1 cellular context compared by ENCODE assay signal in the genomic region with DNA sequence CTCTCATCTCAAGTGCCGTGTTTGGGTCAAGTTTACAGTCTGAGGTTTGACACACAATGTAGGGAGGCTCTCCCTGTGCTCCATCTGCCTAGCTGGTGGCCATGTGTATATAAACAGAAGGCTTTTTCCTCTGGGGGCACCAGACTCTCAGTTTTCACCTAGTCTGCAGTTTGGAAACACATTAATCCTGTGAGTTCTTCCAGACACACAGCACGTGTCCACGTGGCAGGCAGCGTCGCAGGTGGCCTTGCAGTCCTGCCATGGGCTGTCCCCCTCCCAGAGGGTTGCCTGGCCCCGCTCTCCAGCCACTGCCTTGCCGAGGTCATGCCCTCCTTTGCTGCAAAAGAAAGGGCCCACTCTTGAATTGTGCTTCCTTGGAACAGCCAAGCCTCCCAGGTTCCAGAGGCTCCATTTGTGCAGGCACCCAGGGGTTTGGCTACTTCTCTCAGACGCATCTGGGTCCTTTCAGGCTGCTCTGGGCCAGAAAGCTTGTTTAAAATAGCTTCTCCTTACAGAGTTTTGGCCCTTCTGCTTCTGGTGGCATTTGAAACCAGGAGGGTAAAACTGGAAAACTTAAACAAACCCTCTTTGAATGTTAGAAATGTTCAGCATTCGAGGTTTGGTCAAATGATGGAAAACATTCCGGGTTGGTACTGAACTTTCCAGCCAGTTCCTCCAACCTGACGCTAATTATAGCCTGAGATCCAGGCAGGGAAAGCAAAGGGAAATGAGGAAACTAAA.
TF ChIP-seq lines count a peak whose summit lies in the region.

No MANE protein-coding gene starts in this region.

TF ChIP-seq in K562, 482 proteins besides CTCF, POLR2A, EP300 and RAD21 (continued from another document and continues in another):
- TF ChIP-seq, protein P1, sequence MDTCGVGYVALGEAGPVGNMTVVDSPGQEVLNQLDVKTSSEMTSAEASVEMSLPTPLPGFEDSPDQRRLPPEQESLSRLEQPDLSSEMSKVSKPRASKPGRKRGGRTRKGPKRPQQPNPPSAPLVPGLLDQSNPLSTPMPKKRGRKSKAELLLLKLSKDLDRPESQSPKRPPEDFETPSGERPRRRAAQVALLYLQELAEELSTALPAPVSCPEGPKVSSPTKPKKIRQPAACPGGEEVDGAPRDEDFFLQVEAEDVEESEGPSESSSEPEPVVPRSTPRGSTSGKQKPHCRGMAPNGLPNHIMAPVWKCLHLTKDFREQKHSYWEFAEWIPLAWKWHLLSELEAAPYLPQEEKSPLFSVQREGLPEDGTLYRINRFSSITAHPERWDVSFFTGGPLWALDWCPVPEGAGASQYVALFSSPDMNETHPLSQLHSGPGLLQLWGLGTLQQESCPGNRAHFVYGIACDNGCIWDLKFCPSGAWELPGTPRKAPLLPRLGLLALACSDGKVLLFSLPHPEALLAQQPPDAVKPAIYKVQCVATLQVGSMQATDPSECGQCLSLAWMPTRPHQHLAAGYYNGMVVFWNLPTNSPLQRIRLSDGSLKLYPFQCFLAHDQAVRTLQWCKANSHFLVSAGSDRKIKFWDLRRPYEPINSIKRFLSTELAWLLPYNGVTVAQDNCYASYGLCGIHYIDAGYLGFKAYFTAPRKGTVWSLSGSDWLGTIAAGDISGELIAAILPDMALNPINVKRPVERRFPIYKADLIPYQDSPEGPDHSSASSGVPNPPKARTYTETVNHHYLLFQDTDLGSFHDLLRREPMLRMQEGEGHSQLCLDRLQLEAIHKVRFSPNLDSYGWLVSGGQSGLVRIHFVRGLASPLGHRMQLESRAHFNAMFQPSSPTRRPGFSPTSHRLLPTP (IDR thresholded peaks at IDR 0.05; ENCODE audit: borderline replicate concordance, extremely low read depth, insufficient read length): no peak
- TF ChIP-seq DPF2 (IDR thresholded peaks at IDR 0.05) (no peak), NR2C2 (CRISPR knock-in tag; IDR thresholded peaks at IDR 0.05) (no peak), NR2C2 (tag; IDR thresholded peaks at IDR 0.05) (no peak), BHLHE40 (IDR thresholded peaks at IDR 0.05; ENCODE audit: low read length) (peak; percentile 69; the same call in 1 of the 2 replicates), MEIS2 (IDR thresholded peaks at IDR 0.05; ENCODE audit: partially characterized antibody) (peak; percentile 29), MTA1 (IDR thresholded peaks at IDR 0.05; ENCODE audit: borderline replicate concordance) (no peak), TCFL5 (CRISPR knock-in tag; conservative IDR thresholded peaks at IDR 0.05) (no peak), JUND (IDR thresholded peaks at IDR 0.05; ENCODE audit: borderline replicate concordance, low read depth, low read length) (no peak), JUND (tag; IDR thresholded peaks at IDR 0.05; ENCODE audit: borderline replicate concordance, low read depth, low read length) (no peak), L3MBTL2 (IDR thresholded peaks at IDR 0.05) (peak; percentile 81), PCBP2 (IDR thresholded peaks at IDR 0.05; ENCODE audit: low read depth, low read length, poor library complexity, severe bottlenecking) (no peak), ZNF586 (CRISPR knock-in tag; conservative IDR thresholded peaks at IDR 0.05) (no peak), SMAD4 (CRISPR knock-in tag; conservative IDR thresholded peaks at IDR 0.05) (peak; percentile 79; the same call in 1 of the 2 replicates), ZNF707 (CRISPR knock-in tag; conservative IDR thresholded peaks at IDR 0.05) (no peak), RB1 (IDR thresholded peaks at IDR 0.05; ENCODE audit: low read depth) (no peak), RBBP5 (IDR thresholded peaks at IDR 0.05; ENCODE audit: borderline replicate concordance, insufficient read depth, low read length, poor library complexity, severe bottlenecking) (no peak), PCBP1 (IDR thresholded peaks at IDR 0.05; ENCODE audit: low read depth, low read length, poor library complexity, severe bottlenecking) (no peak), ZNF274 (IDR thresholded peaks at IDR 0.05; ENCODE audit: borderline replicate concordance, low read depth, low read length) (no peak), SRSF9 (IDR thresholded peaks at IDR 0.05; ENCODE audit: borderline replicate concordance, low read depth, low read length) (no peak), ZNF140 (CRISPR knock-in tag; IDR thresholded peaks at IDR 0.05) (no peak), ZNF785 (CRISPR knock-in tag; IDR thresholded peaks at IDR 0.05) (no peak), DDX20 (tag; IDR thresholded peaks at IDR 0.05; ENCODE audit: low read depth) (no peak), TEAD1 (CRISPR knock-in tag; IDR thresholded peaks at IDR 0.05) (no peak), BMI1 (IDR thresholded peaks at IDR 0.05; ENCODE audit: low read length) (no peak), GABPA (tag; conservative IDR thresholded peaks at IDR 0.05; ENCODE audit: low read depth) (no peak), HIVEP1 (CRISPR knock-in tag; IDR thresholded peaks at IDR 0.05) (0 out of 2 replicates have a peak, but pooled peaks have one; percentile 31), ZNF79 (CRISPR knock-in tag; IDR thresholded peaks at IDR 0.05; ENCODE audit: low read depth) (no peak), ZNF23 (CRISPR knock-in tag; IDR thresholded peaks at IDR 0.05) (no peak), MECOM (CRISPR knock-in tag; IDR thresholded peaks at IDR 0.05) (no peak), ZC3H4 (CRISPR knock-in tag; IDR thresholded peaks at IDR 0.05; ENCODE audit: borderline replicate concordance) (no peak), CBFA2T3 (IDR thresholded peaks at IDR 0.05) (no peak), ZNF217 (CRISPR knock-in tag; IDR thresholded peaks at IDR 0.05) (no peak), NFIC (IDR thresholded peaks at IDR 0.05) (no peak), KDM5B (IDR thresholded peaks at IDR 0.05; ENCODE audit: insufficient replicate concordance, low read depth, low read length) (no peak), BRD9 (IDR thresholded peaks at IDR 0.05; ENCODE audit: low read depth, partially characterized antibody) (no peak), SUPT5H (IDR thresholded peaks at IDR 0.05) (no peak), NONO (IDR thresholded peaks at IDR 0.05; ENCODE audit: low read depth in 2 of 2, low read length in 1 of 2) (no peak), MYC (IDR thresholded peaks at IDR 0.05; ENCODE audit: low read depth, low read length) (0 out of 2 replicates have a peak, but pooled peaks have one; percentile 37), MYC (CRISPR knock-in tag; IDR thresholded peaks at IDR 0.05; ENCODE audit: borderline replicate concordance, low read depth) (no peak), RFX7 (CRISPR knock-in tag; IDR thresholded peaks at IDR 0.05) (no peak), SIN3B (IDR thresholded peaks at IDR 0.05; ENCODE audit: low read depth) (no peak), ZNF347 (CRISPR knock-in tag; IDR thresholded peaks at IDR 0.05; ENCODE audit: low read depth) (no peak)
- TF ChIP-seq, protein P2, sequence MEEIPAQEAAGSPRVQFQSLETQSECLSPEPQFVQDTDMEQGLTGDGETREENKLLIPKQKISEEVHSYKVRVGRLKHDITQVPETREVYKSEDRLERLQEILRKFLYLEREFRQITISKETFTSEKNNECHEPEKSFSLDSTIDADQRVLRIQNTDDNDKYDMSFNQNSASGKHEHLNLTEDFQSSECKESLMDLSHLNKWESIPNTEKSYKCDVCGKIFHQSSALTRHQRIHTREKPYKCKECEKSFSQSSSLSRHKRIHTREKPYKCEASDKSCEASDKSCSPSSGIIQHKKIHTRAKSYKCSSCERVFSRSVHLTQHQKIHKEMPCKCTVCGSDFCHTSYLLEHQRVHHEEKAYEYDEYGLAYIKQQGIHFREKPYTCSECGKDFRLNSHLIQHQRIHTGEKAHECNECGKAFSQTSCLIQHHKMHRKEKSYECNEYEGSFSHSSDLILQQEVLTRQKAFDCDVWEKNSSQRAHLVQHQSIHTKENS (CRISPR knock-in tag; IDR thresholded peaks at IDR 0.05): no peak
- TF ChIP-seq, protein P3, sequence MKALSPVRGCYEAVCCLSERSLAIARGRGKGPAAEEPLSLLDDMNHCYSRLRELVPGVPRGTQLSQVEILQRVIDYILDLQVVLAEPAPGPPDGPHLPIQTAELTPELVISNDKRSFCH (CRISPR knock-in tag; IDR thresholded peaks at IDR 0.05): no peak
- TF ChIP-seq, protein P3 (tag; IDR thresholded peaks at IDR 0.05): peak; percentile 66; the same call in 1 of the 2 replicates
- TF ChIP-seq, protein P4, sequence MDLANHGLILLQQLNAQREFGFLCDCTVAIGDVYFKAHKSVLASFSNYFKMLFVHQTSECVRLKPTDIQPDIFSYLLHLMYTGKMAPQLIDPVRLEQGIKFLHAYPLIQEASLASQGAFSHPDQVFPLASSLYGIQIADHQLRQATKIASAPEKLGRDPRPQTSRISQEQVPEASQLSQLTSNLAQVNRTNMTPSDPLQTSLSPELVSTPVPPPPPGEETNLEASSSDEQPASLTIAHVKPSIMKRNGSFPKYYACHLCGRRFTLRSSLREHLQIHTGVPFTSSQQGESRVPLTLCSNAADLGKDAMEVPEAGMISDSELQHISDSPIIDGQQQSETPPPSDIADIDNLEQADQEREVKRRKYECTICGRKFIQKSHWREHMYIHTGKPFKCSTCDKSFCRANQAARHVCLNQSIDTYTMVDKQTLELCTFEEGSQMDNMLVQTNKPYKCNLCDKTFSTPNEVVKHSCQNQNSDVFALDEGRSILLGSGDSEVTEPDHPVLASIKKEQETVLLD (IDR thresholded peaks at IDR 0.05): no peak
- TF ChIP-seq, protein P5, sequence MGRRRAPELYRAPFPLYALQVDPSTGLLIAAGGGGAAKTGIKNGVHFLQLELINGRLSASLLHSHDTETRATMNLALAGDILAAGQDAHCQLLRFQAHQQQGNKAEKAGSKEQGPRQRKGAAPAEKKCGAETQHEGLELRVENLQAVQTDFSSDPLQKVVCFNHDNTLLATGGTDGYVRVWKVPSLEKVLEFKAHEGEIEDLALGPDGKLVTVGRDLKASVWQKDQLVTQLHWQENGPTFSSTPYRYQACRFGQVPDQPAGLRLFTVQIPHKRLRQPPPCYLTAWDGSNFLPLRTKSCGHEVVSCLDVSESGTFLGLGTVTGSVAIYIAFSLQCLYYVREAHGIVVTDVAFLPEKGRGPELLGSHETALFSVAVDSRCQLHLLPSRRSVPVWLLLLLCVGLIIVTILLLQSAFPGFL (CRISPR knock-in tag; IDR thresholded peaks at IDR 0.05): no peak
- TF ChIP-seq, protein P6, sequence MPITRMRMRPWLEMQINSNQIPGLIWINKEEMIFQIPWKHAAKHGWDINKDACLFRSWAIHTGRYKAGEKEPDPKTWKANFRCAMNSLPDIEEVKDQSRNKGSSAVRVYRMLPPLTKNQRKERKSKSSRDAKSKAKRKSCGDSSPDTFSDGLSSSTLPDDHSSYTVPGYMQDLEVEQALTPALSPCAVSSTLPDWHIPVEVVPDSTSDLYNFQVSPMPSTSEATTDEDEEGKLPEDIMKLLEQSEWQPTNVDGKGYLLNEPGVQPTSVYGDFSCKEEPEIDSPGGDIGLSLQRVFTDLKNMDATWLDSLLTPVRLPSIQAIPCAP (CRISPR knock-in tag; IDR thresholded peaks at IDR 0.05; ENCODE audit: borderline replicate concordance): no peak
- TF ChIP-seq, protein P7, sequence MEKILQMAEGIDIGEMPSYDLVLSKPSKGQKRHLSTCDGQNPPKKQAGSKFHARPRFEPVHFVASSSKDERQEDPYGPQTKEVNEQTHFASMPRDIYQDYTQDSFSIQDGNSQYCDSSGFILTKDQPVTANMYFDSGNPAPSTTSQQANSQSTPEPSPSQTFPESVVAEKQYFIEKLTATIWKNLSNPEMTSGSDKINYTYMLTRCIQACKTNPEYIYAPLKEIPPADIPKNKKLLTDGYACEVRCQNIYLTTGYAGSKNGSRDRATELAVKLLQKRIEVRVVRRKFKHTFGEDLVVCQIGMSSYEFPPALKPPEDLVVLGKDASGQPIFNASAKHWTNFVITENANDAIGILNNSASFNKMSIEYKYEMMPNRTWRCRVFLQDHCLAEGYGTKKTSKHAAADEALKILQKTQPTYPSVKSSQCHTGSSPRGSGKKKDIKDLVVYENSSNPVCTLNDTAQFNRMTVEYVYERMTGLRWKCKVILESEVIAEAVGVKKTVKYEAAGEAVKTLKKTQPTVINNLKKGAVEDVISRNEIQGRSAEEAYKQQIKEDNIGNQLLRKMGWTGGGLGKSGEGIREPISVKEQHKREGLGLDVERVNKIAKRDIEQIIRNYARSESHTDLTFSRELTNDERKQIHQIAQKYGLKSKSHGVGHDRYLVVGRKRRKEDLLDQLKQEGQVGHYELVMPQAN (IDR thresholded peaks at IDR 0.05; ENCODE audit: borderline replicate concordance): no peak
- TF ChIP-seq, protein P8, sequence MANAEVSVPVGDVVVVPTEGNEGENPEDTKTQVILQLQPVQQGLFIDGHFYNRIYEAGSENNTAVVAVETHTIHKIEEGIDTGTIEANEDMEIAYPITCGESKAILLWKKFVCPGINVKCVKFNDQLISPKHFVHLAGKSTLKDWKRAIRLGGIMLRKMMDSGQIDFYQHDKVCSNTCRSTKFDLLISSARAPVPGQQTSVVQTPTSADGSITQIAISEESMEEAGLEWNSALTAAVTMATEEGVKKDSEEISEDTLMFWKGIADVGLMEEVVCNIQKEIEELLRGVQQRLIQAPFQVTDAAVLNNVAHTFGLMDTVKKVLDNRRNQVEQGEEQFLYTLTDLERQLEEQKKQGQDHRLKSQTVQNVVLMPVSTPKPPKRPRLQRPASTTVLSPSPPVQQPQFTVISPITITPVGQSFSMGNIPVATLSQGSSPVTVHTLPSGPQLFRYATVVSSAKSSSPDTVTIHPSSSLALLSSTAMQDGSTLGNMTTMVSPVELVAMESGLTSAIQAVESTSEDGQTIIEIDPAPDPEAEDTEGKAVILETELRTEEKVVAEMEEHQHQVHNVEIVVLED (CRISPR knock-in tag; IDR thresholded peaks at IDR 0.05): 0 out of 2 replicates have a peak, but pooled peaks have one; percentile 4
- TF ChIP-seq, protein P9, sequence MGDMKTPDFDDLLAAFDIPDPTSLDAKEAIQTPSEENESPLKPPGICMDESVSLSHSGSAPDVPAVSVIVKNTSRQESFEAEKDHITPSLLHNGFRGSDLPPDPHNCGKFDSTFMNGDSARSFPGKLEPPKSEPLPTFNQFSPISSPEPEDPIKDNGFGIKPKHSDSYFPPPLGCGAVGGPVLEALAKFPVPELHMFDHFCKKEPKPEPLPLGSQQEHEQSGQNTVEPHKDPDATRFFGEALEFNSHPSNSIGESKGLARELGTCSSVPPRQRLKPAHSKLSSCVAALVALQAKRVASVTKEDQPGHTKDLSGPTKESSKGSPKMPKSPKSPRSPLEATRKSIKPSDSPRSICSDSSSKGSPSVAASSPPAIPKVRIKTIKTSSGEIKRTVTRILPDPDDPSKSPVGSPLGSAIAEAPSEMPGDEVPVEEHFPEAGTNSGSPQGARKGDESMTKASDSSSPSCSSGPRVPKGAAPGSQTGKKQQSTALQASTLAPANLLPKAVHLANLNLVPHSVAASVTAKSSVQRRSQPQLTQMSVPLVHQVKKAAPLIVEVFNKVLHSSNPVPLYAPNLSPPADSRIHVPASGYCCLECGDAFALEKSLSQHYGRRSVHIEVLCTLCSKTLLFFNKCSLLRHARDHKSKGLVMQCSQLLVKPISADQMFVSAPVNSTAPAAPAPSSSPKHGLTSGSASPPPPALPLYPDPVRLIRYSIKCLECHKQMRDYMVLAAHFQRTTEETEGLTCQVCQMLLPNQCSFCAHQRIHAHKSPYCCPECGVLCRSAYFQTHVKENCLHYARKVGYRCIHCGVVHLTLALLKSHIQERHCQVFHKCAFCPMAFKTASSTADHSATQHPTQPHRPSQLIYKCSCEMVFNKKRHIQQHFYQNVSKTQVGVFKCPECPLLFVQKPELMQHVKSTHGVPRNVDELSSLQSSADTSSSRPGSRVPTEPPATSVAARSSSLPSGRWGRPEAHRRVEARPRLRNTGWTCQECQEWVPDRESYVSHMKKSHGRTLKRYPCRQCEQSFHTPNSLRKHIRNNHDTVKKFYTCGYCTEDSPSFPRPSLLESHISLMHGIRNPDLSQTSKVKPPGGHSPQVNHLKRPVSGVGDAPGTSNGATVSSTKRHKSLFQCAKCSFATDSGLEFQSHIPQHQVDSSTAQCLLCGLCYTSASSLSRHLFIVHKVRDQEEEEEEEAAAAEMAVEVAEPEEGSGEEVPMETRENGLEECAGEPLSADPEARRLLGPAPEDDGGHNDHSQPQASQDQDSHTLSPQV (IDR thresholded peaks at IDR 0.05): peak; percentile 69
